Comparison of ENCODE assay signal across 3 cellular contexts in genomic region chr7:138083859-138084258, GRCh38.
A peak's percentile ranks its signal among the peaks of the same experiment; 100 is the strongest.
TF ChIP-seq lines count a peak whose summit lies in the region.

No MANE protein-coding gene starts in this region.

TF ChIP-seq in HepG2, 621 proteins besides CTCF, POLR2A, EP300 and RAD21:
- TF ChIP-seq ZNF317 (CRISPR knock-in tag; IDR thresholded peaks at IDR 0.05) (0 out of 2 replicates have a peak, but pooled peaks have one; percentile 56), ASH2L (IDR thresholded peaks at IDR 0.05; ENCODE audit: insufficient read length, low read depth, low read length) (no peak)

TF ChIP-seq in GM23338, 12 proteins besides CTCF, POLR2A, EP300 and RAD21:
- TF ChIP-seq ZNF114 (CRISPR knock-in tag; IDR thresholded peaks at IDR 0.05): no peak
- TF ChIP-seq NANOG (IDR thresholded peaks at IDR 0.05; ENCODE audit: borderline replicate concordance): no peak
- TF ChIP-seq ETS1 (IDR thresholded peaks at IDR 0.05): no peak
- TF ChIP-seq ZNF462 (CRISPR knock-in tag; IDR thresholded peaks at IDR 0.05): no peak
- TF ChIP-seq REST (IDR thresholded peaks at IDR 0.05; ENCODE audit: unreplicated experiment): no peak
- TF ChIP-seq STAT1 (IDR thresholded peaks at IDR 0.05; ENCODE audit: unreplicated experiment): no peak
- TF ChIP-seq POLR2AphosphoS5 (IDR thresholded peaks at IDR 0.05; ENCODE audit: low read depth): no peak
- no peak for TF ChIP-seq EZH2phosphoT487 (IDR thresholded peaks at IDR 0.05; ENCODE audit: unreplicated experiment)
- TF ChIP-seq ZNF331 (CRISPR knock-in tag; IDR thresholded peaks at IDR 0.05; ENCODE audit: low read depth): no peak
- TF ChIP-seq EZH2 (IDR thresholded peaks at IDR 0.05; ENCODE audit: low read depth, unreplicated experiment): no peak
- TF ChIP-seq CREB1 (CRISPR knock-in tag; IDR thresholded peaks at IDR 0.05; ENCODE audit: low read depth): no peak
- TF ChIP-seq JUNB (IDR thresholded peaks at IDR 0.05; ENCODE audit: unreplicated experiment): no peak

TF ChIP-seq in WTC11, 78 proteins besides CTCF, POLR2A, EP300 and RAD21:
- TF ChIP-seq ZNF317 (CRISPR knock-in tag; IDR thresholded peaks at IDR 0.05; ENCODE audit: borderline replicate concordance, low read depth) (0 out of 2 replicates have a peak, but pooled peaks have one; percentile 34), RELA (CRISPR knock-in tag; IDR thresholded peaks at IDR 0.05; ENCODE audit: borderline replicate concordance) (no peak)
